ENCODE assay signal across 9 cellular contexts in the genomic region with DNA sequence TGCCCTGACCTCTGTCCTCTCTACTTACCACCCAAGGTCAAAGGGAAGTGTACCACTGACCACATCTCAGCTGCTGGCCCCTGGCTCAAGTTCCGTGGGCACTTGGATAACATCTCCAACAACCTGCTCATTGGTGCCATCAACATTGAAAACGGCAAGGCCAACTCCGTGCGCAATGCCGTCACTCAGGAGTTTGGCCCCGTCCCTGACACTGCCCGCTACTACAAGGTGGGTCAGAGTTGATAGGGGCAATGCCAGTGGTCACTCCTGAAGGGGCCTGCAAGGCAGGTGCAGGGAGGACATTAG. TPM values are rescaled to one million over a fixed set of nuclear protein-coding genes. Genes with fewer than 3 reads are reported as not detected.
A peak's percentile ranks its signal among the peaks of the same experiment; 100 is the strongest.
DNase-seq lines count a peak whose midpoint lies in the region; ATAC-seq and TF ChIP-seq lines count a peak whose summit lies in the region.
"Had no signal": no experiment of that assay in that cellular context is flagged by ENCODE, and none has a peak within 500 bp of the region (broad histone marks: within the 10 kb centered on the region; RNA-seq: fewer than 3 reads in every experiment).

No MANE protein-coding gene starts in this region.

- peak overlapping the region; percentile 84 for H3K27ac Mint-ChIP-seq in activated naive CD4-positive, alpha-beta T cell treated with anti-CD3 and anti-CD28 coated beads, Interleukin-2, amount 10 ng/mL, durations not matched to agents 7 days and 5 days

- H3K27ac ChIP-seq in body of pancreas (peak overlapping the region; percentile 2 to 72 (median 16)), muscle layer of duodenum (ENCODE audit: low read length) (peak overlapping the region; percentile 8), transverse colon (peak overlapping the region; percentile 75 to 86 (median 80))
- H3K27ac ChIP-seq: epithelial cell of prostate had no signal

- H3K9me3 Mint-ChIP-seq in activated naive CD4-positive, alpha-beta T cell treated with anti-CD3 and anti-CD28 coated beads, Interleukin-2, amount 10 ng/mL, durations not matched to agents 7 days and 5 days: no peaks in the 10 kb centered on the region

- H3K36me3 ChIP-seq in body of pancreas (replicated peaks in 1 of 2; ENCODE audit: insufficient read depth in 1 of 2, low read depth in 2 of 2) (peaks cover 0 to 26% of the 10 kb centered on the region in 2 donors), muscle layer of duodenum (ENCODE audit: control insufficient read depth in 1 of 2, insufficient read depth in 2 of 2, low read length in 2 of 2) (peaks cover 55 to 74% of the 10 kb centered on the region in 2 donors), transverse colon (peaks cover 0 to 40% (median 13%) of the 10 kb centered on the region in 4 donors)

- peaks cover 19% of the 10 kb centered on the region for H3K4me1 Mint-ChIP-seq in activated naive CD4-positive, alpha-beta T cell treated with anti-CD3 and anti-CD28 coated beads, Interleukin-2, amount 10 ng/mL, durations not matched to agents 7 days and 5 days

- intact Hi-C loops in body of pancreas (cut with DNase I) (no loop called here), transverse colon (cut with DNase I; ENCODE audit: low total_unique reads) (no loop called here)

- no peaks in the 10 kb centered on the region for H3K27me3 Mint-ChIP-seq in activated naive CD4-positive, alpha-beta T cell treated with anti-CD3 and anti-CD28 coated beads, Interleukin-2, amount 10 ng/mL, durations not matched to agents 7 days and 5 days

- H3K4me3 ChIP-seq in body of pancreas: no peak overlapping the region
- no peak overlapping the region for H3K4me3 ChIP-seq in muscle layer of duodenum (ENCODE audit: low read depth in 1 of 2, low read length in 2 of 2)
- no peak overlapping the region for H3K4me3 ChIP-seq in transverse colon

- H3K27me3 ChIP-seq in body of pancreas (no peaks in the 10 kb centered on the region), muscle layer of duodenum (ENCODE audit: low read depth, low read length) (no peaks in the 10 kb centered on the region), transverse colon (no peaks in the 10 kb centered on the region)

- DNase-seq in activated naive CD4-positive, alpha-beta T cell treated with anti-CD3 and anti-CD28 coated beads, Interleukin-2, amount 10 ng/mL, durations not matched to agents 7 days and 5 days: no peak
- no peak for DNase-seq in activated naive CD4-positive, alpha-beta T cell (lab: John Stamatoyannopoulos, UW)
- DNase-seq in body of pancreas (no peak), transverse colon (no peak)

- 74% methylated on average over 7 of the region's 7 CpGs; no CpG with 5 or more reads in 1 of the 2 donors for WGBS in body of pancreas, 2 donors
- WGBS in transverse colon (ENCODE audit: low coverage in 1 of 2), 2 donors: 83 to 88% methylated on average over 1 to 7 of the region's 7 CpGs

- no peak overlapping the region for H3K4me3 Mint-ChIP-seq in activated naive CD4-positive, alpha-beta T cell treated with anti-CD3 and anti-CD28 coated beads, Interleukin-2, amount 10 ng/mL, durations not matched to agents 7 days and 5 days

- CTCF ChIA-PET in activated naive CD4-positive, alpha-beta T cell treated with anti-CD3 and anti-CD28 coated beads, Interleukin-2, amount 10 ng/mL, durations not matched to agents 7 days and 5 days (lab: Charles Lee): interaction anchor here (0.9 to 7.2 kb wide), 8 partner anchors 8 to 126 kb away, joined by 3 to 101 read pairs (median 6); no protein-coding TSS in a partner anchor

- TF ChIP-seq POLR2A in body of pancreas (IDR thresholded peaks at IDR 0.05): no peak
- no peak for TF ChIP-seq POLR2A in transverse colon (IDR thresholded peaks at IDR 0.05)

- H3K9me3 ChIP-seq in body of pancreas: no peaks in the 10 kb centered on the region
- H3K9me3 ChIP-seq in muscle layer of duodenum (ENCODE audit: control insufficient read depth in 1 of 2, low read length in 2 of 2): no peaks in the 10 kb centered on the region
- no peaks in the 10 kb centered on the region for H3K9me3 ChIP-seq in transverse colon

- H3K4me1 ChIP-seq in body of pancreas (peaks cover 23% of the 10 kb centered on the region), muscle layer of duodenum (ENCODE audit: control insufficient read depth in 1 of 2, insufficient read depth in 2 of 2, low read length in 2 of 2) (peaks cover 14 to 46% of the 10 kb centered on the region in 2 donors), transverse colon (peaks cover 17 to 25% (median 22%) of the 10 kb centered on the region in 4 donors)

- H3K36me3 Mint-ChIP-seq in activated naive CD4-positive, alpha-beta T cell treated with anti-CD3 and anti-CD28 coated beads, Interleukin-2, amount 10 ng/mL, durations not matched to agents 7 days and 5 days: peaks cover 28% of the 10 kb centered on the region

- TF ChIP-seq CTCF in body of pancreas (IDR thresholded peaks at IDR 0.05) (no peak), transverse colon (IDR thresholded peaks at IDR 0.05) (no peak)

- no peak for TF ChIP-seq EP300 in transverse colon (IDR thresholded peaks at IDR 0.05; ENCODE audit: low read depth)

- in situ Hi-C loops in transverse colon (cut with MboI; ENCODE audit: low pct_ligation_motif_present in 1 of 4, low pct_unique_long_range_greater_than_20kb in 1 of 4, low sequenced_read_pairs in 3 of 4): loop anchor here in 1 of 4 donors (5.0 kb wide), 1 partner anchor 124 kb away; no protein-coding TSS in a partner anchor

- ATAC-seq in body of pancreas: no peak
- ATAC-seq in HG03139 (IDR thresholded peaks at IDR 0.05; ENCODE audit: unreplicated experiment): no peak
- ATAC-seq in HG03280 (IDR thresholded peaks at IDR 0.05; ENCODE audit: unreplicated experiment): no peak
- ATAC-seq in GM18861 (IDR thresholded peaks at IDR 0.05; ENCODE audit: unreplicated experiment): no peak

RNA-seq across cellular contexts. Expression of a gene that starts 18.1 kb away (rescaled TPM):
- total RNA-seq in body of pancreas (10 to 100 TPM; 18.9 to 24.7 TPM), transverse colon (1 to 10 TPM; 5.6 to 8.4 (median 7.0) TPM)

RNA-seq across cellular contexts. Expression of a gene that starts 34.6 kb away (rescaled TPM):
- total RNA-seq in body of pancreas: 10 to 100 TPM; 30.0 to 42.8 TPM
- 1 to 10 TPM; 1.2 to 7.1 (median 2.8) TPM for total RNA-seq in transverse colon

RNA-seq across cellular contexts. Expression of a gene that starts 57.3 kb away (rescaled TPM):
- total RNA-seq in body of pancreas: 10 to 100 TPM; 32.7 to 75.5 TPM
- total RNA-seq in transverse colon: 100 to 1,000 TPM; 164 to 351 (median 255) TPM

RNA-seq across cellular contexts. Expression of a gene that starts 57.7 kb away (rescaled TPM):
- total RNA-seq in body of pancreas: 10 to 100 TPM; 15.5 to 19.2 TPM
- 10 to 100 TPM in 3 of 4 donors, 1 to 10 TPM in 1; 3.0 to 33.9 (median 25.0) TPM for total RNA-seq in transverse colon

Comparison
In these comparisons a context has a peak if more than half of its experiments do, and no peak if none do; other contexts are left out.
1. H3K27ac ChIP-seq: peak in every context shown above with its lines; median percentile 80 in transverse colon; 16 in body of pancreas; 8 in muscle layer of duodenum.